8 cellular contexts compared by ENCODE assay signal in genomic region chr6:12011276-12012112, GRCh38. TPM values are rescaled to one million over a fixed set of nuclear protein-coding genes. Genes with fewer than 3 reads are reported as not detected.
DNase-seq lines count a peak whose midpoint lies in the region; ATAC-seq, FAIRE-seq and TF ChIP-seq lines count a peak whose summit lies in the region.

No MANE protein-coding gene starts in this region.

- ATAC-seq in GM21825 (IDR thresholded peaks at IDR 0.05; ENCODE audit: unreplicated experiment): peak; percentile 65
- ATAC-seq in natural killer cell treated with Interleukin-12 subunit alpha and Interleukin-12 subunit beta and Interleukin-15 and Interleukin-18, amount 100 ng/mL, for 72 hours: peak; percentile 90 to 92

- 0 to 2% methylated on average over 5 to 8 of the region's 108 CpGs for WGBS in esophagus squamous epithelium, 2 donors

- H4K20me1 ChIP-seq in Karpas-422 (ENCODE audit: insufficient read depth, low read depth, low read length): no peaks in the 10 kb centered on the region

- H3K4me3 ChIP-seq in Karpas-422 (ENCODE audit: low read length) (peak overlapping the region; percentile 87; the same call in 1 of the 2 replicates), esophagus squamous epithelium (peak overlapping the region; percentile 80 to 93 (median 86))

- H3K27me3 Mint-ChIP-seq in natural killer cell treated with Interleukin-12 subunit alpha and Interleukin-12 subunit beta and Interleukin-15 and Interleukin-18, amount 100 ng/mL, for 72 hours: no peaks in the 10 kb centered on the region

- H2AFZ ChIP-seq in Karpas-422 (ENCODE audit: low read length): no peak overlapping the region

- H3K27ac ChIP-seq in Karpas-422 (ENCODE audit: low read length) (no peak overlapping the region), esophagus squamous epithelium (peak overlapping the region; percentile 97 to 100 (median 98))

- peak in 2 of 4 donors; percentile 51 to 61 for TF ChIP-seq POLR2A in esophagus squamous epithelium (IDR thresholded peaks at IDR 0.05)

- peaks cover 14% of the 10 kb centered on the region for H3K36me3 Mint-ChIP-seq in natural killer cell treated with Interleukin-12 subunit alpha and Interleukin-12 subunit beta and Interleukin-15 and Interleukin-18, amount 100 ng/mL, for 72 hours

- H3K4me1 Mint-ChIP-seq in natural killer cell treated with Interleukin-12 subunit alpha and Interleukin-12 subunit beta and Interleukin-15 and Interleukin-18, amount 100 ng/mL, for 72 hours (ENCODE audit: low read depth in 2 of 2): peaks cover 36 to 39% of the 10 kb centered on the region in 2 donors

- peak overlapping the region; percentile 98 for H3K4me3 Mint-ChIP-seq in natural killer cell treated with Interleukin-12 subunit alpha and Interleukin-12 subunit beta and Interleukin-15 and Interleukin-18, amount 100 ng/mL, for 72 hours

- H3K4me1 ChIP-seq in Karpas-422 (ENCODE audit: low read length) (peaks cover 33% of the 10 kb centered on the region), esophagus squamous epithelium (peaks cover 4 to 57% (median 28%) of the 10 kb centered on the region in 3 donors)

- H3K27ac Mint-ChIP-seq in natural killer cell treated with Interleukin-12 subunit alpha and Interleukin-12 subunit beta and Interleukin-15 and Interleukin-18, amount 100 ng/mL, for 72 hours: peak overlapping the region; percentile 94 to 97

- H3K9ac ChIP-seq in Karpas-422 (ENCODE audit: low read length): peak overlapping the region; percentile 84

- H3K9me2 ChIP-seq in Karpas-422 (replicated peaks; ENCODE audit: insufficient read depth, low read length): no peaks in the 10 kb centered on the region

- DNase-seq in Daoy (ENCODE audit: low read depth): peak; percentile 99
- peak; percentile 97 for DNase-seq in Karpas-422
- peak; percentile 92 for DNase-seq in RCC 7860 (ENCODE audit: low spot score)
- peak; percentile 91 for DNase-seq in activated T-helper 1 cell treated with Interleukin-2 at 50 U/mL for 16 hours (ENCODE audit: low read depth)
- DNase-seq in esophagus squamous epithelium (lab: John Stamatoyannopoulos, UW): peak; percentile 92
- peak; percentile 99 for DNase-seq in natural killer cell treated with Interleukin-12 subunit alpha and Interleukin-12 subunit beta and Interleukin-15 and Interleukin-18, amount 100 ng/mL, for 72 hours (ENCODE audit: low spot score)
- DNase-seq in stimulated activated naive CD4-positive, alpha-beta T cell treated with Interleukin-2 at 50 U/mL for 16 hours (lab: John Stamatoyannopoulos, UW): peak; percentile 98

- H3K36me3 ChIP-seq in Karpas-422 (ENCODE audit: insufficient read depth, low read length) (peaks cover 24% of the 10 kb centered on the region), esophagus squamous epithelium (peaks cover 0 to 2% (median 0%) of the 10 kb centered on the region in 3 donors)

- intact Hi-C loops in esophagus squamous epithelium (cut with DNase I): no loop called here

- H3K4me2 ChIP-seq in Karpas-422 (ENCODE audit: low read depth, low read length, poor library complexity, severe bottlenecking): peak overlapping the region; percentile 97

- no peaks in the 10 kb centered on the region for H3K9me3 Mint-ChIP-seq in natural killer cell treated with Interleukin-12 subunit alpha and Interleukin-12 subunit beta and Interleukin-15 and Interleukin-18, amount 100 ng/mL, for 72 hours

- TF ChIP-seq CTCF in esophagus squamous epithelium (IDR thresholded peaks at IDR 0.05): no peak

- H3K9me3 ChIP-seq in Karpas-422 (ENCODE audit: low read length) (no peaks in the 10 kb centered on the region), esophagus squamous epithelium (no peaks in the 10 kb centered on the region)

- H3K27me3 ChIP-seq in Karpas-422 (ENCODE audit: low read length): no peaks in the 10 kb centered on the region
- no peaks in the 10 kb centered on the region for H3K27me3 ChIP-seq in esophagus squamous epithelium

- peaks cover 36% of the 10 kb centered on the region for H3K79me2 ChIP-seq in Karpas-422 (ENCODE audit: low read length)

- FAIRE-seq in RCC 7860 (lab: Jason Lieb, UNC): no peak

RNA-seq across cellular contexts. Expression of gene HIVEP1, which starts 0.6 kb away (rescaled TPM):
- 6.6 and 11.9 TPM in 2 replicates for total RNA-seq in Daoy (2014; rRNA removed; shearing (Covaris generic))
- total RNA-seq in Karpas-422 (2014; rRNA removed; shearing (Covaris generic); ENCODE audit: low replicate concordance): 23.4 and 40.8 TPM in 2 replicates
- total RNA-seq in esophagus squamous epithelium: 10 to 100 TPM; 11.0 to 22.3 (median 20.7) TPM
- total RNA-seq in natural killer cell treated with Interleukin-12 subunit alpha and Interleukin-12 subunit beta and Interleukin-15 and Interleukin-18, amount 100 ng/mL, for 72 hours: 10 to 100 TPM; 28.3 to 39.4 TPM
